ENCODE assay signal across 10 cellular contexts in the genomic region with DNA sequence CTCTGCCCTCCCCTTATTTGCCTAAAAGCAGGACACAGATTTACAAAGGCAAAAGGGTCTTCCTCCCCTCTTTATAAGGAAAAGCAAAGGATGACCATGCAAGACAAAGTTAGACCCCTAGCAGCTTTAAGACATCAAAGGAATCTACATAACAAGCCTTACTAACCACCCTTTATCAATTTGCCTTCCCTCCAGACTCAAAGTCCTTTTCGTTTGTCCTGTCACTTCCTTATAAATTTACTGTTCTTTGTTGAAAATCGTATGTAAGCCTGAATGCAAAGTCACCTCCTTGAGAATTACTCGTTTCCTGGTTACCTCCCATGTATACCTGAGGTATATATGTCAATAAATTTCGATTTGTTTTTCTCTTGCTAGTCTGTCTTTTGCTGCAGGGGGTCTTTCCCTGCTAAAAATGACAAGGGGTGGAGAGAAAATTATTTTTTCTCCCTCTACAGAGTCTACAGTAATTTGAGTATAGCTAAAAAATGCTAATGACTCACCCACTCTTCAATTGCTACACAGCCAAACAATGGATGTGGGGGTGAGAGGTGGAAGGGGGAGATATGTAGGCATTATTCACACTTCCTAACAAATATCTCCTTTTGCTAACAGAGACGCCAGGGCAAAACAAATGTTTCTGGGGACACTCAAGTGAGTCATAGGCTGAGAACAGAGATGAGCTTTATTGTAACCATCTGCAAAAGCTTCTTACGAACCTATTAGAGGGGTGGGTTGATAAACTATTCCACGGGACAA. TPM values are rescaled to one million over a fixed set of nuclear protein-coding genes. Genes with fewer than 3 reads are reported as not detected.
DNase-seq lines count a peak whose midpoint lies in the region; ATAC-seq and TF ChIP-seq lines count a peak whose summit lies in the region.
"Had no signal": no experiment of that assay in that cellular context is flagged by ENCODE, and none has a peak within 500 bp of the region (broad histone marks: within the 10 kb centered on the region; RNA-seq: fewer than 3 reads in every experiment).

No MANE protein-coding gene starts in this region.

- peaks cover 99% of the 10 kb centered on the region for H3K27me3 ChIP-seq in iPS-20b (ENCODE audit: insufficient read depth, low read length)

- no peaks in the 10 kb centered on the region for H3K36me3 ChIP-seq in iPS-20b (ENCODE audit: insufficient read depth, low read depth, low read length)

- H3K27ac ChIP-seq in iPS-20b (ENCODE audit: low read length), result no peak overlapping the region

- H3K27me3 Mint-ChIP-seq in HFFc6 (ENCODE audit: insufficient read depth), result peaks cover 3% of the 10 kb centered on the region

- POLR2A ChIA-PET in AG04449 (lab: Yijun Ruan, JAX), result interaction anchor here (0.8 to 2.1 kb wide), 4 partner anchors 11 to 250 kb away, joined by 3 to 21 read pairs (median 5); a partner anchor contains a TSS

- CTCF ChIA-PET in AG04449 (lab: Yijun Ruan, JAX), result interaction anchor here (0.8 to 4.4 kb wide), 7 partner anchors 11 to 356 kb away, joined by 3 to 17 read pairs (median 6); a partner anchor contains a TSS

- H3K36me3 Mint-ChIP-seq in HFFc6 (ENCODE audit: low read depth), result peaks cover 14% of the 10 kb centered on the region; the same call in 1 of the 2 replicates
- H3K36me3 Mint-ChIP-seq in stimulated activated effector memory CD8-positive, alpha-beta T cell treated with anti-CD3 and anti-CD28 coated beads, Interleukin-12 subunit alpha, Interleukin-12 subunit beta, amount 100 ng/mL, for 72 hours, result no peaks in the 10 kb centered on the region

- TF ChIP-seq CTCF in AG04449 (IDR thresholded peaks at IDR 0.05; ENCODE audit: insufficient read depth, low read length, missing control alignments) (no peak), HFFc6 (IDR thresholded peaks at IDR 0.05) (no peak)

- no peak overlapping the region for H3K9ac ChIP-seq in iPS-20b (ENCODE audit: low read depth, low read length)

- H3K9me3 Mint-ChIP-seq in HFFc6, result no peaks in the 10 kb centered on the region
- H3K9me3 Mint-ChIP-seq in stimulated activated effector memory CD8-positive, alpha-beta T cell treated with anti-CD3 and anti-CD28 coated beads, Interleukin-12 subunit alpha, Interleukin-12 subunit beta, amount 100 ng/mL, for 72 hours, result no peaks in the 10 kb centered on the region
- H3K9me3 Mint-ChIP-seq: stimulated activated naive CD8-positive, alpha-beta T cell treated with anti-CD3 and anti-CD28 coated beads, Interleukin-15, amount 100 ng/mL, for 72 hours had no signal

- ATAC-seq in stimulated activated effector memory CD8-positive, alpha-beta T cell treated with anti-CD3 and anti-CD28 coated beads, Interleukin-12 subunit alpha, Interleukin-12 subunit beta, amount 100 ng/mL, for 72 hours, result no peak
- ATAC-seq in HG03175 (IDR thresholded peaks at IDR 0.05; ENCODE audit: unreplicated experiment), result no peak
- ATAC-seq: stimulated activated naive CD8-positive, alpha-beta T cell treated with anti-CD3 and anti-CD28 coated beads, Interleukin-15, amount 100 ng/mL, for 72 hours had no signal

- peaks cover 22% of the 10 kb centered on the region for H3K4me1 ChIP-seq in iPS-20b (ENCODE audit: insufficient read depth, low read length)

- H3K4me3 Mint-ChIP-seq in HFFc6, result peak overlapping the region; percentile 79
- H3K4me3 Mint-ChIP-seq in stimulated activated effector memory CD8-positive, alpha-beta T cell treated with anti-CD3 and anti-CD28 coated beads, Interleukin-12 subunit alpha, Interleukin-12 subunit beta, amount 100 ng/mL, for 72 hours, result no peak overlapping the region
- H3K4me3 Mint-ChIP-seq: stimulated activated naive CD8-positive, alpha-beta T cell treated with anti-CD3 and anti-CD28 coated beads, Interleukin-15, amount 100 ng/mL, for 72 hours had no signal

- H3K4me1 Mint-ChIP-seq in HFFc6 (ENCODE audit: low read depth), result peaks cover 72% of the 10 kb centered on the region
- H3K4me1 Mint-ChIP-seq in stimulated activated effector memory CD8-positive, alpha-beta T cell treated with anti-CD3 and anti-CD28 coated beads, Interleukin-12 subunit alpha, Interleukin-12 subunit beta, amount 100 ng/mL, for 72 hours, result no peaks in the 10 kb centered on the region

- H3K4me3 ChIP-seq in AG04449 (ENCODE audit: low read depth, low read length) (peak overlapping the region; percentile 43), iPS-20b (ENCODE audit: low read length) (peak overlapping the region; percentile 6; the same call in 1 of the 2 replicates)

- no peaks in the 10 kb centered on the region for H3K9me3 ChIP-seq in iPS-20b (ENCODE audit: insufficient read depth, low read depth, low read length)

- peak overlapping the region; percentile 89 for H3K27ac Mint-ChIP-seq in HFFc6
- H3K27ac Mint-ChIP-seq in stimulated activated effector memory CD8-positive, alpha-beta T cell treated with anti-CD3 and anti-CD28 coated beads, Interleukin-12 subunit alpha, Interleukin-12 subunit beta, amount 100 ng/mL, for 72 hours, result no peak overlapping the region
- H3K27ac Mint-ChIP-seq: stimulated activated naive CD8-positive, alpha-beta T cell treated with anti-CD3 and anti-CD28 coated beads, Interleukin-15, amount 100 ng/mL, for 72 hours had no signal

- no peak for DNase-seq in AG04449 (ENCODE audit: low read depth, low spot score)
- DNase-seq in HFFc6, result peak; percentile 81
- peak; percentile 80 for DNase-seq in astrocyte of the hippocampus (ENCODE audit: low read depth, low spot score)
- no peak for DNase-seq in stimulated activated effector memory CD8-positive, alpha-beta T cell treated with anti-CD3 and anti-CD28 coated beads, Interleukin-12 subunit alpha, Interleukin-12 subunit beta, amount 100 ng/mL, for 72 hours (ENCODE audit: low spot score in 2 of 2)
- no peak for DNase-seq in NCI-H1436 treated with DMSO at 0.1 percent for 48 hours (lab: John Stamatoyannopoulos, UW)
- DNase-seq in stimulated activated naive CD4-positive, alpha-beta T cell treated with Interleukin-2 at 50 U/mL for 16 hours (lab: John Stamatoyannopoulos, UW), result no peak
- DNase-seq: activated gamma-delta T cell; stimulated activated naive CD8-positive, alpha-beta T cell treated with anti-CD3 and anti-CD28 coated beads, Interleukin-15, amount 100 ng/mL, for 72 hours had no signal

RNA-seq across cellular contexts. Expression of a gene that starts 13.2 kb away (rescaled TPM):
- 10 to 100 TPM; 28.4 to 36.4 (median 32.0) TPM for total RNA-seq in HFFc6 (2021; fragmentation: NEBNext Ultra II Directional; extraction: Animal tissue kit (Norgen Biotek cat#: 25700))

Comparison
In these comparisons a context has a peak if more than half of its experiments do, and no peak if none do; other contexts are left out.
1. DNase-seq: peak in HFFc6 (single experiment) and astrocyte of the hippocampus (single experiment); none in AG04449 (single experiment), stimulated activated effector memory CD8-positive, alpha-beta T cell treated with anti-CD3 and anti-CD28 coated beads, Interleukin-12 subunit alpha, Interleukin-12 subunit beta, amount 100 ng/mL, for 72 hours (0 of 2), NCI-H1436 treated with DMSO at 0.1 percent for 48 hours (single experiment) and stimulated activated naive CD4-positive, alpha-beta T cell treated with Interleukin-2 at 50 U/mL for 16 hours (single experiment).